Comparison of ENCODE assay signal across 22 cellular contexts in the genomic region with DNA sequence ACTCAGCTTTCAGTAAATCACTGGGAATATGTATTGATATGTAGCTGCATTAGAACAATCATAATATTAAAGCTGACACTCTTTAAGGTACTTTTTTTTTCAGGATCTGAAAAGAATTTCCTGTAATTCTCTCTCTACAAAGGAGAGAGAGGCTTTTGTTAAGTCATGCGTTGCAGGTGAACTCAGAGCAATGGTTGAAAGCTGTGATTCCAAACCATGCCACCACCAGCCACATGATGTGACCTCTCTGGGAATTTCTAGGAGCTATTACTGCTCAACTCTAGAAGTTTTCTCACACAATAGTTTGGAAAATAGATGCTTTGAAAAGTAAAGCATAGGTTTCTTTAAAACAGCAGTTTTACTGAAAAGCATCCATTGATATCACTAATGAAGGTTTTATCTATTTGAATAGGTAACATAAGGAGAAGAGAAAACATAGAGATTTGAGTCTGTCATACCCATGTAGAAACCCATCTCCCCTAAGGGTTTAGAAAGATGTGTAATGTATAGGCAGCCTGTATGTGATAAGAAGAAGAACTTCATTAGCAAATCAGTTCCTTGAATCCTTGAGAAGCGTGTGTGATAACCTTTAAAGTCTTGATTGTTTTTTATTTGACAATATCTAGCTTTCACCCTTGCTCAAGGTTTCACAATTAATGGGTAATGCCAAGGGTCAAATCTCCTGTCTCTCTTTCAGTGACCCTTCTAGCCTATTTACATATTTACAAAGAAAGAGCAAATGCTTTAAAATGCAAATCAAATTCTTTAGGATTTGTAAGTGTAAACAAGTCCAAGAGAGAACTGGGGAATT.
A peak's percentile ranks its signal among the peaks of the same experiment; 100 is the strongest.
DNase-seq lines count a peak whose midpoint lies in the region; ATAC-seq and TF ChIP-seq lines count a peak whose summit lies in the region.
"Had no signal": no experiment of that assay in that cellular context is flagged by ENCODE, and none has a peak within 500 bp of the region (broad histone marks: within the 10 kb centered on the region; RNA-seq: fewer than 3 reads in every experiment).

No MANE protein-coding gene starts in this region.

- ATAC-seq in GM23338 (peak; percentile 95), WTC11 (peak; percentile 87)
- ATAC-seq: GM12878 had no signal

- H3K9me3 Mint-ChIP-seq in GM23338 (peaks cover 9% of the 10 kb centered on the region), WTC11 (peaks cover 34% of the 10 kb centered on the region)

- H3K4me1 Mint-ChIP-seq in GM23338 = peaks cover 29% of the 10 kb centered on the region
- H3K4me1 Mint-ChIP-seq in WTC11 = peaks cover 37% of the 10 kb centered on the region
- H3K4me1 Mint-ChIP-seq: CD8-positive, alpha-beta memory T cell had no signal

- H4K8ac ChIP-seq in mesendoderm (ENCODE audit: low read depth, low read length) = no peak overlapping the region

- TF ChIP-seq CTCF in GM23338 (conservative IDR thresholded peaks at IDR 0.05; ENCODE audit: low read depth in 2 of 2) (no peak), WTC11 (IDR thresholded peaks at IDR 0.05) (no peak), GM20000 (IDR thresholded peaks at IDR 0.05; ENCODE audit: extremely low read depth, missing control alignments) (no peak)

- no peak overlapping the region for H2BK120ac ChIP-seq in mesendoderm (ENCODE audit: low read depth, low read length)

- no peaks in the 10 kb centered on the region; the same call in 1 of the 2 replicates for H3K9me2 ChIP-seq in GM23338 (ENCODE audit: insufficient read depth)

- no peak overlapping the region for H2AK5ac ChIP-seq in mesendoderm (ENCODE audit: low read length)

- H4K20me1 ChIP-seq in GM23338 (replicated peaks; ENCODE audit: insufficient read depth) = no peaks in the 10 kb centered on the region
- H4K20me1 ChIP-seq: BLaER1 had no signal

- no peak overlapping the region for H4K5ac ChIP-seq in mesendoderm (ENCODE audit: low read length)

- no CpG with 5 or more reads among the region's 2 CpGs for WGBS in mesendoderm (ENCODE audit: extremely low coverage, insufficient coverage, low lambda C conversion rate)

- H3K4me3 Mint-ChIP-seq in GM23338 = peak overlapping the region; percentile 41
- peak overlapping the region; percentile 26 for H3K4me3 Mint-ChIP-seq in WTC11
- H3K4me3 Mint-ChIP-seq: CD8-positive, alpha-beta memory T cell had no signal

- no peak overlapping the region for H3K9ac ChIP-seq in mesendoderm (ENCODE audit: low read length)
- H3K9ac ChIP-seq: BLaER1 had no signal

- H3K27ac ChIP-seq in GM23338 (ENCODE audit: low read depth) (peak overlapping the region; percentile 28; the same call in 1 of the 2 replicates), mesendoderm (ENCODE audit: low read depth, low read length) (no peak overlapping the region)
- H3K27ac ChIP-seq: BLaER1 had no signal

- peaks cover 25% of the 10 kb centered on the region for H3K4me1 ChIP-seq in GM23338 (ENCODE audit: insufficient read depth)
- H3K4me1 ChIP-seq in mesendoderm (ENCODE audit: control insufficient read depth, low read depth, low read length) = peaks cover 2% of the 10 kb centered on the region
- H3K4me1 ChIP-seq: BLaER1 had no signal

- H3K4me3 ChIP-seq in GM23338 = no peak overlapping the region
- H3K4me3 ChIP-seq in mesendoderm (ENCODE audit: low read length) = no peak overlapping the region
- H3K4me3 ChIP-seq: BLaER1, GM12878 had no signal

- H3K79me2 ChIP-seq in GM23338 (replicated peaks; ENCODE audit: insufficient read depth) = no peaks in the 10 kb centered on the region
- H3K79me2 ChIP-seq in mesendoderm (ENCODE audit: control insufficient read depth, insufficient read depth, low read length) = no peaks in the 10 kb centered on the region

- H3K27ac Mint-ChIP-seq in GM23338 = peak overlapping the region; percentile 91
- H3K27ac Mint-ChIP-seq in WTC11 = peak overlapping the region; percentile 90
- H3K27ac Mint-ChIP-seq: CD8-positive, alpha-beta memory T cell had no signal

- no peaks in the 10 kb centered on the region for H3K36me3 ChIP-seq in GM23338 (ENCODE audit: insufficient read depth)
- no peaks in the 10 kb centered on the region for H3K36me3 ChIP-seq in mesendoderm (ENCODE audit: control insufficient read depth, insufficient read depth, low read length)
- H3K36me3 ChIP-seq: BLaER1 had no signal

- POLR2A ChIA-PET in WTC11 (lab: Charles Lee) = no interaction called here

- no peak overlapping the region for H3K56ac ChIP-seq in mesendoderm (ENCODE audit: low read length)

- H3K18ac ChIP-seq in mesendoderm (ENCODE audit: low read length) = no peak overlapping the region

- H3K4ac ChIP-seq in mesendoderm (ENCODE audit: low read depth, low read length) = no peak overlapping the region

- no peak overlapping the region for H3K23ac ChIP-seq in mesendoderm (ENCODE audit: low read length)

- H2BK5ac ChIP-seq in mesendoderm (ENCODE audit: low read length) = no peak overlapping the region

- H3K36me3 Mint-ChIP-seq in GM23338 (ENCODE audit: low read depth) (peaks cover 19% of the 10 kb centered on the region), WTC11 (peaks cover 34% of the 10 kb centered on the region)
- H3K36me3 Mint-ChIP-seq: CD8-positive, alpha-beta memory T cell had no signal

- H3K79me1 ChIP-seq in mesendoderm (ENCODE audit: low read length) = no peaks in the 10 kb centered on the region

- H3K27me3 ChIP-seq in GM23338 (ENCODE audit: insufficient read depth) (no peaks in the 10 kb centered on the region), mesendoderm (ENCODE audit: insufficient read depth, low read length, poor library complexity) (no peaks in the 10 kb centered on the region)
- H3K27me3 ChIP-seq: BLaER1 had no signal

- no peaks in the 10 kb centered on the region for H3F3A ChIP-seq in GM23338 (replicated peaks; ENCODE audit: low read depth)

- H3K27me3 Mint-ChIP-seq in GM23338 (ENCODE audit: insufficient read depth, low read depth, poor library complexity) = peaks cover 6% of the 10 kb centered on the region
- H3K27me3 Mint-ChIP-seq in WTC11 (ENCODE audit: low read depth) = peaks cover 8% of the 10 kb centered on the region
- H3K27me3 Mint-ChIP-seq: CD8-positive, alpha-beta memory T cell had no signal

- no peak overlapping the region for H2AFZ ChIP-seq in GM23338

- peak; percentile 82 for DNase-seq in GM23338 (ENCODE audit: low spot score)
- no peak for DNase-seq in WTC11 (ENCODE audit: low spot score)
- DNase-seq in iPS DF 4.7 (ENCODE audit: extremely low read depth, low spot score) = peak; percentile 30
- peak; percentile 67 for DNase-seq in mesendoderm
- no peak for DNase-seq in SHP77 treated with DMSO at 0.1 percent for 48 hours (lab: John Stamatoyannopoulos, UW)
- DNase-seq in GM20000 (ENCODE audit: low spot score) = no peak
- no peak for DNase-seq in COLO668 (lab: John Stamatoyannopoulos, UW; ENCODE audit: unreplicated experiment)
- no peak for DNase-seq in NOMO-1 (lab: John Stamatoyannopoulos, UW; ENCODE audit: unreplicated experiment in 2 of 2)
- DNase-seq: CD8-positive, alpha-beta memory T cell; DND-41; GOT3; IMR-90; Kasumi-1; MM.1S; NCI-H1105; NCI-H1694; NCI-H2107; NCI-H2227 treated with DMSO at 0.1 percent for 48 hours; NCI-H524; SHP77 had no signal

- H3K4me2 ChIP-seq in GM23338 = peak overlapping the region; percentile 7; the same call in 1 of the 2 replicates
- no peak overlapping the region for H3K4me2 ChIP-seq in mesendoderm (ENCODE audit: low read length)
- H3K4me2 ChIP-seq: BLaER1 had no signal

- CTCF ChIA-PET in WTC11 (lab: Charles Lee) = interaction anchor here (0.8 to 1.0 kb wide), 2 partner anchors 19 to 408 kb away, joined by 3 to 4 read pairs; no protein-coding TSS in a partner anchor

- no peak overlapping the region for H2BK15ac ChIP-seq in mesendoderm (replicated peaks; ENCODE audit: low read depth)

TF ChIP-seq in GM23338, 12 proteins besides CTCF, POLR2A, EP300 and RAD21 (continues in another document):
- TF ChIP-seq NANOG (IDR thresholded peaks at IDR 0.05; ENCODE audit: borderline replicate concordance) = peak; percentile 41; the same call in 1 of the 2 replicates

TF ChIP-seq in WTC11, 78 proteins besides CTCF, POLR2A, EP300 and RAD21:
- no peak for TF ChIP-seq TCF7 (CRISPR knock-in tag; IDR thresholded peaks at IDR 0.05; ENCODE audit: low read depth)
- 0 out of 2 replicates have a peak, but pooled peaks have one; percentile 23 for TF ChIP-seq FOXK1 (CRISPR knock-in tag; IDR thresholded peaks at IDR 0.05)
- no peak for TF ChIP-seq ATF1 (CRISPR knock-in tag; IDR thresholded peaks at IDR 0.05)
- TF ChIP-seq TEAD1 (CRISPR knock-in tag; IDR thresholded peaks at IDR 0.05) = peak; percentile 28; the same call in 1 of the 2 replicates

Comparison
In these comparisons a context has a peak if more than half of its experiments do, and no peak if none do; other contexts are left out.
1. DNase-seq: peak in GM23338 (single experiment), iPS DF 4.7 (single experiment) and mesendoderm (single experiment); none in WTC11 (single experiment), SHP77 treated with DMSO at 0.1 percent for 48 hours (single experiment), GM20000 (single experiment), COLO668 (single experiment) and NOMO-1 (0 of 2).